In the genomic region with DNA sequence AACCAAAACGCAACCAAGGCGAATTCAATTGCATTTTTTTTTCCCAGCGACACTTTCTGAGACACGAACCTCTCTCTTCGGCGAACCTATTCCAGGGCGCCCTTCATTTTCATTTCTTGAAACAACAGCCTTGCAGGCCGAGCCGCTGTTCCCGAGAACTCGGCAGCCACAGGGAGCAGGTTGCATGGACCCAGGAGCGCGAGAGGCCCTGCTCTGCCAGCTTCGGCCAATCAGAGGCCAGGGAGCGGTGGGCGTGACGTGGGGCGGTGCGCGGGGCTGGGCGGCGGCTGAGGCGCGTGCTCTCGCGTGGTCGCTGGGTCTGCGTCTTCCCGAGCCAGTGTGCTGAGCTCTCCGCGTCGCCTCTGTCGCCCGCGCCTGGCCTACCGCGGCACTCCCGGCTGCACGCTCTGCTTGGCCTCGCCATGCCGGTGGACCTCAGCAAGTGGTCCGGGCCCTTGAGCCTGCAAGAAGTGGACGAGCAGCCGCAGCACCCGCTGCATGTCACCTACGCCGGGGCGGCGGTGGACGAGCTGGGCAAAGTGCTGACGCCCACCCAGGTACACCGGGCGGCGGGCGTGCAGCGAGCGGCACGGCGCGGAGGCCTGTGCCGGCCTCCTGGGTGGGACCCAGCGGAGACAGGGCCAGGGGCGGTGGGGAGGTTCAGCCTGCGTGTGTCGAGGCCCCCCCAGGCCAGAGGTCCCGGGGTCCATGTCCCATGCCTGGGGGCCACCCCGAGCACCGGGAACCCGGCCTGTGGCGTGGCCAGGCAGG, we compare ENCODE assay signal across 1 cellular context.
A peak's percentile ranks its signal among the peaks of the same experiment; 100 is the strongest.
TF ChIP-seq lines count a peak whose summit lies in the region.

A gene (plus strand): TSS at position 337 of the 771 bp plus-strand sequence. CDS start 86 bp downstream, at position 423.

TF ChIP-seq in HepG2, 621 proteins besides CTCF, POLR2A, EP300 and RAD21 (continued from another document and continues in another):
- TF ChIP-seq DNMT1 (CRISPR knock-in tag; IDR thresholded peaks at IDR 0.05): no peak; the same call in 1 of the 2 replicates
- no peak for TF ChIP-seq ZNF75D (CRISPR knock-in tag; IDR thresholded peaks at IDR 0.05; ENCODE audit: borderline replicate concordance)
- TF ChIP-seq MAFG (CRISPR knock-in tag; IDR thresholded peaks at IDR 0.05): no peak
- TF ChIP-seq, protein P1, sequence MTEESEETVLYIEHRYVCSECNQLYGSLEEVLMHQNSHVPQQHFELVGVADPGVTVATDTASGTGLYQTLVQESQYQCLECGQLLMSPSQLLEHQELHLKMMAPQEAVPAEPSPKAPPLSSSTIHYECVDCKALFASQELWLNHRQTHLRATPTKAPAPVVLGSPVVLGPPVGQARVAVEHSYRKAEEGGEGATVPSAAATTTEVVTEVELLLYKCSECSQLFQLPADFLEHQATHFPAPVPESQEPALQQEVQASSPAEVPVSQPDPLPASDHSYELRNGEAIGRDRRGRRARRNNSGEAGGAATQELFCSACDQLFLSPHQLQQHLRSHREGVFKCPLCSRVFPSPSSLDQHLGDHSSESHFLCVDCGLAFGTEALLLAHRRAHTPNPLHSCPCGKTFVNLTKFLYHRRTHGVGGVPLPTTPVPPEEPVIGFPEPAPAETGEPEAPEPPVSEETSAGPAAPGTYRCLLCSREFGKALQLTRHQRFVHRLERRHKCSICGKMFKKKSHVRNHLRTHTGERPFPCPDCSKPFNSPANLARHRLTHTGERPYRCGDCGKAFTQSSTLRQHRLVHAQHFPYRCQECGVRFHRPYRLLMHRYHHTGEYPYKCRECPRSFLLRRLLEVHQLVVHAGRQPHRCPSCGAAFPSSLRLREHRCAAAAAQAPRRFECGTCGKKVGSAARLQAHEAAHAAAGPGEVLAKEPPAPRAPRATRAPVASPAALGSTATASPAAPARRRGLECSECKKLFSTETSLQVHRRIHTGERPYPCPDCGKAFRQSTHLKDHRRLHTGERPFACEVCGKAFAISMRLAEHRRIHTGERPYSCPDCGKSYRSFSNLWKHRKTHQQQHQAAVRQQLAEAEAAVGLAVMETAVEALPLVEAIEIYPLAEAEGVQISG (CRISPR knock-in tag; IDR thresholded peaks at IDR 0.05): peak; percentile 89
- TF ChIP-seq KLF9 (CRISPR knock-in tag; IDR thresholded peaks at IDR 0.05; ENCODE audit: low read depth): 0 out of 2 replicates have a peak, but pooled peaks have one; percentile 37
- 0 out of 2 replicates have a peak, but pooled peaks have one; percentile 42 for TF ChIP-seq ZNF432 (CRISPR knock-in tag; IDR thresholded peaks at IDR 0.05; ENCODE audit: borderline replicate concordance)
- no peak for TF ChIP-seq ZNF615 (CRISPR knock-in tag; IDR thresholded peaks at IDR 0.05; ENCODE audit: borderline replicate concordance)
- TF ChIP-seq MIXL1 (CRISPR knock-in tag; IDR thresholded peaks at IDR 0.05): peak; percentile 70; the same call in 1 of the 2 replicates
- 0 out of 2 replicates have a peak, but pooled peaks have one; percentile 24 for TF ChIP-seq ZNF468 (CRISPR knock-in tag; IDR thresholded peaks at IDR 0.05)
- TF ChIP-seq, protein P2, sequence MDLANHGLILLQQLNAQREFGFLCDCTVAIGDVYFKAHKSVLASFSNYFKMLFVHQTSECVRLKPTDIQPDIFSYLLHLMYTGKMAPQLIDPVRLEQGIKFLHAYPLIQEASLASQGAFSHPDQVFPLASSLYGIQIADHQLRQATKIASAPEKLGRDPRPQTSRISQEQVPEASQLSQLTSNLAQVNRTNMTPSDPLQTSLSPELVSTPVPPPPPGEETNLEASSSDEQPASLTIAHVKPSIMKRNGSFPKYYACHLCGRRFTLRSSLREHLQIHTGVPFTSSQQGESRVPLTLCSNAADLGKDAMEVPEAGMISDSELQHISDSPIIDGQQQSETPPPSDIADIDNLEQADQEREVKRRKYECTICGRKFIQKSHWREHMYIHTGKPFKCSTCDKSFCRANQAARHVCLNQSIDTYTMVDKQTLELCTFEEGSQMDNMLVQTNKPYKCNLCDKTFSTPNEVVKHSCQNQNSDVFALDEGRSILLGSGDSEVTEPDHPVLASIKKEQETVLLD (CRISPR knock-in tag; IDR thresholded peaks at IDR 0.05; ENCODE audit: low read depth): no peak
- TF ChIP-seq ZNF337 (CRISPR knock-in tag; IDR thresholded peaks at IDR 0.05; ENCODE audit: borderline replicate concordance, low read depth): peak; percentile 76; the same call in 1 of the 2 replicates
- no peak; the same call in 1 of the 2 replicates for TF ChIP-seq ZNF143 (CRISPR knock-in tag; IDR thresholded peaks at IDR 0.05)
- TF ChIP-seq TCF12 (IDR thresholded peaks at IDR 0.05): no peak
- TF ChIP-seq TCF12 (CRISPR knock-in tag; IDR thresholded peaks at IDR 0.05): no peak
- TF ChIP-seq ZNF577 (CRISPR knock-in tag; IDR thresholded peaks at IDR 0.05; ENCODE audit: borderline replicate concordance, low read depth): no peak
- TF ChIP-seq, protein P3, sequence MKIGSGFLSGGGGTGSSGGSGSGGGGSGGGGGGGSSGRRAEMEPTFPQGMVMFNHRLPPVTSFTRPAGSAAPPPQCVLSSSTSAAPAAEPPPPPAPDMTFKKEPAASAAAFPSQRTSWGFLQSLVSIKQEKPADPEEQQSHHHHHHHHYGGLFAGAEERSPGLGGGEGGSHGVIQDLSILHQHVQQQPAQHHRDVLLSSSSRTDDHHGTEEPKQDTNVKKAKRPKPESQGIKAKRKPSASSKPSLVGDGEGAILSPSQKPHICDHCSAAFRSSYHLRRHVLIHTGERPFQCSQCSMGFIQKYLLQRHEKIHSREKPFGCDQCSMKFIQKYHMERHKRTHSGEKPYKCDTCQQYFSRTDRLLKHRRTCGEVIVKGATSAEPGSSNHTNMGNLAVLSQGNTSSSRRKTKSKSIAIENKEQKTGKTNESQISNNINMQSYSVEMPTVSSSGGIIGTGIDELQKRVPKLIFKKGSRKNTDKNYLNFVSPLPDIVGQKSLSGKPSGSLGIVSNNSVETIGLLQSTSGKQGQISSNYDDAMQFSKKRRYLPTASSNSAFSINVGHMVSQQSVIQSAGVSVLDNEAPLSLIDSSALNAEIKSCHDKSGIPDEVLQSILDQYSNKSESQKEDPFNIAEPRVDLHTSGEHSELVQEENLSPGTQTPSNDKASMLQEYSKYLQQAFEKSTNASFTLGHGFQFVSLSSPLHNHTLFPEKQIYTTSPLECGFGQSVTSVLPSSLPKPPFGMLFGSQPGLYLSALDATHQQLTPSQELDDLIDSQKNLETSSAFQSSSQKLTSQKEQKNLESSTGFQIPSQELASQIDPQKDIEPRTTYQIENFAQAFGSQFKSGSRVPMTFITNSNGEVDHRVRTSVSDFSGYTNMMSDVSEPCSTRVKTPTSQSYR (CRISPR knock-in tag; IDR thresholded peaks at IDR 0.05; ENCODE audit: borderline replicate concordance): no peak; the same call in 1 of the 2 replicates
- peak; percentile 91 for TF ChIP-seq ZNF772 (CRISPR knock-in tag; IDR thresholded peaks at IDR 0.05)
- TF ChIP-seq KDM1A (CRISPR knock-in tag; IDR thresholded peaks at IDR 0.05): no peak
- TF ChIP-seq, protein P4, sequence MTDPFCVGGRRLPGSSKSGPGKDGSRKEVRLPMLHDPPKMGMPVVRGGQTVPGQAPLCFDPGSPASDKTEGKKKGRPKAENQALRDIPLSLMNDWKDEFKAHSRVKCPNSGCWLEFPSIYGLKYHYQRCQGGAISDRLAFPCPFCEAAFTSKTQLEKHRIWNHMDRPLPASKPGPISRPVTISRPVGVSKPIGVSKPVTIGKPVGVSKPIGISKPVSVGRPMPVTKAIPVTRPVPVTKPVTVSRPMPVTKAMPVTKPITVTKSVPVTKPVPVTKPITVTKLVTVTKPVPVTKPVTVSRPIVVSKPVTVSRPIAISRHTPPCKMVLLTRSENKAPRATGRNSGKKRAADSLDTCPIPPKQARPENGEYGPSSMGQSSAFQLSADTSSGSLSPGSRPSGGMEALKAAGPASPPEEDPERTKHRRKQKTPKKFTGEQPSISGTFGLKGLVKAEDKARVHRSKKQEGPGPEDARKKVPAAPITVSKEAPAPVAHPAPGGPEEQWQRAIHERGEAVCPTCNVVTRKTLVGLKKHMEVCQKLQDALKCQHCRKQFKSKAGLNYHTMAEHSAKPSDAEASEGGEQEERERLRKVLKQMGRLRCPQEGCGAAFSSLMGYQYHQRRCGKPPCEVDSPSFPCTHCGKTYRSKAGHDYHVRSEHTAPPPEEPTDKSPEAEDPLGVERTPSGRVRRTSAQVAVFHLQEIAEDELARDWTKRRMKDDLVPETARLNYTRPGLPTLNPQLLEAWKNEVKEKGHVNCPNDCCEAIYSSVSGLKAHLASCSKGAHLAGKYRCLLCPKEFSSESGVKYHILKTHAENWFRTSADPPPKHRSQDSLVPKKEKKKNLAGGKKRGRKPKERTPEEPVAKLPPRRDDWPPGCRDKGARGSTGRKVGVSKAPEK (CRISPR knock-in tag; IDR thresholded peaks at IDR 0.05; ENCODE audit: borderline replicate concordance): no peak
- peak; percentile 44; the same call in 1 of the 2 replicates for TF ChIP-seq TOE1 (CRISPR knock-in tag; IDR thresholded peaks at IDR 0.05)
- peak; percentile 87 for TF ChIP-seq CREB1 (IDR thresholded peaks at IDR 0.05)
- TF ChIP-seq CREB1 (CRISPR knock-in tag; IDR thresholded peaks at IDR 0.05): no peak
- TF ChIP-seq NFE2 (CRISPR knock-in tag; IDR thresholded peaks at IDR 0.05): no peak
- no peak for TF ChIP-seq HHEX (CRISPR knock-in tag; IDR thresholded peaks at IDR 0.05)
- TF ChIP-seq ZNF746 (CRISPR knock-in tag; IDR thresholded peaks at IDR 0.05): peak; percentile 66; the same call in 1 of the 2 replicates
- no peak for TF ChIP-seq ZKSCAN5 (CRISPR knock-in tag; IDR thresholded peaks at IDR 0.05)
- 0 out of 2 replicates have a peak, but pooled peaks have one; percentile 27 for TF ChIP-seq STAG1 (CRISPR knock-in tag; IDR thresholded peaks at IDR 0.05)
- TF ChIP-seq, protein P5, sequence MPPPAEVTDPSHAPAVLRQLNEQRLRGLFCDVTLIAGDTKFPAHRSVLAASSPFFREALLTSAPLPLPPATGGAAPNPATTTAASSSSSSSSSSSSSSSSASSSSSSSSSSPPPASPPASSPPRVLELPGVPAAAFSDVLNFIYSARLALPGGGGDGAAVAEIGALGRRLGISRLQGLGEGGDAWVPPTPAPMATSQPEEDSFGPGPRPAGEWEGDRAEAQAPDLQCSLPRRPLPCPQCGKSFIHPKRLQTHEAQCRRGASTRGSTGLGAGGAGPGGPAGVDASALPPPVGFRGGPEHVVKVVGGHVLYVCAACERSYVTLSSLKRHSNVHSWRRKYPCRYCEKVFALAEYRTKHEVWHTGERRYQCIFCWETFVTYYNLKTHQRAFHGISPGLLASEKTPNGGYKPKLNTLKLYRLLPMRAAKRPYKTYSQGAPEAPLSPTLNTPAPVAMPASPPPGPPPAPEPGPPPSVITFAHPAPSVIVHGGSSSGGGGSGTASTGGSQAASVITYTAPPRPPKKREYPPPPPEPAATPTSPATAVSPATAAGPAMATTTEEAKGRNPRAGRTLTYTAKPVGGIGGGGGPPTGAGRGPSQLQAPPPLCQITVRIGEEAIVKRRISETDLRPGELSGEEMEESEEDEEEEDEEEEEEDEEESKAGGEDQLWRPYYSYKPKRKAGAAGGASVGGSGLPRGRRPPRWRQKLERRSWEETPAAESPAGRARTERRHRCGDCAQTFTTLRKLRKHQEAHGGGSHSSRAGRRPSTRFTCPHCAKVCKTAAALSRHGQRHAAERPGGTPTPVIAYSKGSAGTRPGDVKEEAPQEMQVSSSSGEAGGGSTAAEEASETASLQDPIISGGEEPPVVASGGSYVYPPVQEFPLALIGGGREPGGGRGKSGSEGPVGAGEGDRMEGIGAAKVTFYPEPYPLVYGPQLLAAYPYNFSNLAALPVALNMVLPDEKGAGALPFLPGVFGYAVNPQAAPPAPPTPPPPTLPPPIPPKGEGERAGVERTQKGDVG (CRISPR knock-in tag; IDR thresholded peaks at IDR 0.05; ENCODE audit: borderline replicate concordance): peak; percentile 85; the same call in 1 of the 2 replicates
- TF ChIP-seq HNRNPK (IDR thresholded peaks at IDR 0.05; ENCODE audit: low read depth, low read length, poor library complexity, severe bottlenecking): no peak
- TF ChIP-seq ATF1 (CRISPR knock-in tag; IDR thresholded peaks at IDR 0.05): no peak
- TF ChIP-seq ZNF264 (CRISPR knock-in tag; IDR thresholded peaks at IDR 0.05): peak; percentile 53
- TF ChIP-seq, protein P6, sequence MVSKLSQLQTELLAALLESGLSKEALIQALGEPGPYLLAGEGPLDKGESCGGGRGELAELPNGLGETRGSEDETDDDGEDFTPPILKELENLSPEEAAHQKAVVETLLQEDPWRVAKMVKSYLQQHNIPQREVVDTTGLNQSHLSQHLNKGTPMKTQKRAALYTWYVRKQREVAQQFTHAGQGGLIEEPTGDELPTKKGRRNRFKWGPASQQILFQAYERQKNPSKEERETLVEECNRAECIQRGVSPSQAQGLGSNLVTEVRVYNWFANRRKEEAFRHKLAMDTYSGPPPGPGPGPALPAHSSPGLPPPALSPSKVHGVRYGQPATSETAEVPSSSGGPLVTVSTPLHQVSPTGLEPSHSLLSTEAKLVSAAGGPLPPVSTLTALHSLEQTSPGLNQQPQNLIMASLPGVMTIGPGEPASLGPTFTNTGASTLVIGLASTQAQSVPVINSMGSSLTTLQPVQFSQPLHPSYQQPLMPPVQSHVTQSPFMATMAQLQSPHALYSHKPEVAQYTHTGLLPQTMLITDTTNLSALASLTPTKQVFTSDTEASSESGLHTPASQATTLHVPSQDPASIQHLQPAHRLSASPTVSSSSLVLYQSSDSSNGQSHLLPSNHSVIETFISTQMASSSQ (IDR thresholded peaks at IDR 0.05; ENCODE audit: low read depth): no peak
- TF ChIP-seq, protein P6 (CRISPR knock-in tag; IDR thresholded peaks at IDR 0.05; ENCODE audit: borderline replicate concordance): peak; percentile 86
- no peak for TF ChIP-seq NR1H2 (CRISPR knock-in tag; IDR thresholded peaks at IDR 0.05; ENCODE audit: borderline replicate concordance, low read depth)
- peak; percentile 94; the same call in 1 of the 2 replicates for TF ChIP-seq SPEN (CRISPR knock-in tag; IDR thresholded peaks at IDR 0.05; ENCODE audit: low read depth)
- peak; percentile 83; the same call in 1 of the 2 replicates for TF ChIP-seq MEIS1 (CRISPR knock-in tag; IDR thresholded peaks at IDR 0.05; ENCODE audit: borderline replicate concordance)
- TF ChIP-seq, protein P7, sequence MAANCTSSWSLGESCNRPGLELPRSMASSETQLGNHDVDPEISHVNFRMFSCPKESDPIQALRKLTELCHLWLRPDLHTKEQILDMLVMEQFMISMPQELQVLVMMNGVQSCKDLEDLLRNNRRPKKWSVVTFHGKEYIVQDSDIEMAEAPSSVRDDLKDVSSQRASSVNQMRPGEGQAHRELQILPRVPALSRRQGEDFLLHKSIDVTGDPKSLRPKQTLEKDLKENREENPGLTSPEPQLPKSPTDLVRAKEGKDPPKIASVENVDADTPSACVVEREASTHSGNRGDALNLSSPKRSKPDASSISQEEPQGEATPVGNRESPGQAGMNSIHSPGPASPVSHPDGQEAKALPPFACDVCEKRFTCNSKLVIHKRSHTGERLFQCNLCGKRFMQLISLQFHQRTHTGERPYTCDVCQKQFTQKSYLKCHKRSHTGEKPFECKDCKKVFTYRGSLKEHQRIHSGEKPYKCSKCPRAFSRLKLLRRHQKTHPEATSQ (CRISPR knock-in tag; IDR thresholded peaks at IDR 0.05; ENCODE audit: borderline replicate concordance): 0 out of 2 replicates have a peak, but pooled peaks have one; percentile 55
- no peak for TF ChIP-seq REXO4 (CRISPR knock-in tag; IDR thresholded peaks at IDR 0.05; ENCODE audit: borderline replicate concordance)
